ENCODE assay signal across 8 cellular contexts in the genomic region with DNA sequence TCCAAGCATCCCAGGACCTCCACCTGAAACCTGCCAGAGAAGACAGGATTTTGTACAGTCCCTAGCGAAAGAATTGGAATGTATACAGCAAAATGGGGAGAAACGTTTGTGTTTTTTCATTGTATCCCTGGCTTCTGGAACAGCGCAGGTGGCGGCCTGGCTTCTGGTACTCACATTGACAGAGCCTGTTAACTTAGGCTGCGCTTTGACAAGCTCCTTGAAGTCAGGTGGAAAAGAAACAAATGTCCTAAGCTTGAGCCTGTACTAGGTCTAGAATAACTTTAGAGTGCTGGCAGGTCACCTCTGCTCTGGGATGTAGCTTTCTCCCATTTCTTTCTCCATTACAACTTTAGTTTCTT.
DNase-seq lines count a peak whose midpoint lies in the region; ATAC-seq, FAIRE-seq and TF ChIP-seq lines count a peak whose summit lies in the region.

No MANE protein-coding gene starts in this region.

- H3K4me1 ChIP-seq in astrocyte (ENCODE audit: insufficient read depth, low read length) (peaks cover 20% of the 10 kb centered on the region), tibial nerve (peaks cover 0 to 33% (median 18%) of the 10 kb centered on the region in 4 donors)

- H3K4me3 ChIP-seq in astrocyte (ENCODE audit: insufficient read depth, low read depth, low read length) (no peak overlapping the region), tibial nerve (no peak overlapping the region)

- H3K27me3 Mint-ChIP-seq in activated naive CD4-positive, alpha-beta T cell treated with anti-CD3 and anti-CD28 coated beads, Interleukin-2, amount 50 U/mL, for 24 hours, result no peaks in the 10 kb centered on the region
- H3K27me3 Mint-ChIP-seq in astrocyte (ENCODE audit: low read depth, unreplicated experiment) (no peaks in the 10 kb centered on the region), natural killer cell (ENCODE audit: low read depth in 2 of 2) (no peaks in the 10 kb centered on the region)

- H3K9me3 ChIP-seq in astrocyte (ENCODE audit: insufficient read depth, low read depth, low read length) (no peaks in the 10 kb centered on the region), tibial nerve (no peaks in the 10 kb centered on the region)

- H3K27ac ChIP-seq in astrocyte (ENCODE audit: low read depth, low read length) (no peak overlapping the region), tibial nerve (peak overlapping the region; percentile 53 to 94 (median 85))

- intact Hi-C loops in natural killer cell (cut with micrococcal nuclease), result loop anchor here (1.0 kb wide), 2 partner anchors 355 to 411 kb away; no protein-coding TSS in a partner anchor

- peak overlapping the region; percentile 89 for H3K4me3 Mint-ChIP-seq in activated naive CD4-positive, alpha-beta T cell treated with anti-CD3 and anti-CD28 coated beads, Interleukin-2, amount 50 U/mL, for 24 hours
- H3K4me3 Mint-ChIP-seq in astrocyte (ENCODE audit: unreplicated experiment), result no peak overlapping the region
- no peak overlapping the region for H3K4me3 Mint-ChIP-seq in natural killer cell

- H3K36me3 ChIP-seq in astrocyte (ENCODE audit: insufficient read depth, low read length) (no peaks in the 10 kb centered on the region), tibial nerve (no peaks in the 10 kb centered on the region)

- H3K27me3 ChIP-seq in astrocyte (ENCODE audit: insufficient read depth, low read length), result no peaks in the 10 kb centered on the region
- no peaks in the 10 kb centered on the region for H3K27me3 ChIP-seq in tibial nerve

- FAIRE-seq in astrocyte (lab: Jason Lieb, UNC), result no peak

- TF ChIP-seq CTCF in astrocyte (IDR thresholded peaks at IDR 0.05; ENCODE audit: insufficient read depth, low read depth, low read length) (no peak), natural killer cell (IDR thresholded peaks at IDR 0.05) (no peak), tibial nerve (IDR thresholded peaks at IDR 0.05) (no peak)

- DNase-seq in activated naive CD4-positive, alpha-beta T cell (lab: John Stamatoyannopoulos, UW), result no peak
- DNase-seq in astrocyte (ENCODE audit: low read depth), result no peak
- DNase-seq in natural killer cell, result no peak
- no peak for DNase-seq in tibial nerve (ENCODE audit: low spot score in 2 of 2)
- DNase-seq in GOT3 (lab: John Stamatoyannopoulos, UW), result no peak
- DNase-seq in NCI-H1105 treated with DMSO at 0.1 percent for 48 hours (lab: John Stamatoyannopoulos, UW), result no peak

- no peaks in the 10 kb centered on the region for H3K9me3 Mint-ChIP-seq in activated naive CD4-positive, alpha-beta T cell treated with anti-CD3 and anti-CD28 coated beads, Interleukin-2, amount 50 U/mL, for 24 hours
- H3K9me3 Mint-ChIP-seq in astrocyte (ENCODE audit: unreplicated experiment) (peaks cover 7% of the 10 kb centered on the region), natural killer cell (no peaks in the 10 kb centered on the region)

- TF ChIP-seq POLR2A in tibial nerve (IDR thresholded peaks at IDR 0.05), result no peak

- no peak overlapping the region for H3K27ac Mint-ChIP-seq in activated naive CD4-positive, alpha-beta T cell treated with anti-CD3 and anti-CD28 coated beads, Interleukin-2, amount 50 U/mL, for 24 hours
- peak overlapping the region; percentile 42 for H3K27ac Mint-ChIP-seq in astrocyte (ENCODE audit: unreplicated experiment)
- H3K27ac Mint-ChIP-seq in natural killer cell, result peak overlapping the region; percentile 86 to 91

- H4K20me1 ChIP-seq in astrocyte (ENCODE audit: insufficient read depth, low read length), result no peaks in the 10 kb centered on the region

- peaks cover 2% of the 10 kb centered on the region for H3K36me3 Mint-ChIP-seq in activated naive CD4-positive, alpha-beta T cell treated with anti-CD3 and anti-CD28 coated beads, Interleukin-2, amount 50 U/mL, for 24 hours
- H3K36me3 Mint-ChIP-seq in astrocyte (ENCODE audit: low read depth, unreplicated experiment) (no peaks in the 10 kb centered on the region), natural killer cell (no peaks in the 10 kb centered on the region)

- H3K4me2 ChIP-seq in astrocyte (ENCODE audit: low read length), result no peak overlapping the region

- peaks cover 63% of the 10 kb centered on the region for H3K4me1 Mint-ChIP-seq in activated naive CD4-positive, alpha-beta T cell treated with anti-CD3 and anti-CD28 coated beads, Interleukin-2, amount 50 U/mL, for 24 hours
- H3K4me1 Mint-ChIP-seq in astrocyte (ENCODE audit: low read depth, unreplicated experiment), result peaks cover 6% of the 10 kb centered on the region
- peaks cover 26 to 34% of the 10 kb centered on the region in 2 donors for H3K4me1 Mint-ChIP-seq in natural killer cell

- WGBS in tibial nerve, 2 donors, result 79 to 85% methylated on average over 5 of the region's 5 CpGs

- no peaks in the 10 kb centered on the region for H3K79me2 ChIP-seq in astrocyte (ENCODE audit: insufficient read depth, low read length)

- TF ChIP-seq EP300 in tibial nerve (IDR thresholded peaks at IDR 0.05), result no peak

- peak overlapping the region; percentile 29 for H2AFZ ChIP-seq in astrocyte (ENCODE audit: low read depth, low read length)

- ATAC-seq in natural killer cell, result no peak
- no peak for ATAC-seq in HG03342 (IDR thresholded peaks at IDR 0.05; ENCODE audit: unreplicated experiment)

- H3K9ac ChIP-seq in astrocyte (ENCODE audit: low read length), result peak overlapping the region; percentile 13
